ENCODE assay signal across 11 cellular contexts in genomic region chr22:37549704-37550059, GRCh38. TPM values are rescaled to one million over a fixed set of nuclear protein-coding genes. Genes with fewer than 3 reads are reported as not detected.
DNase-seq lines count a peak whose midpoint lies in the region; ATAC-seq and TF ChIP-seq lines count a peak whose summit lies in the region.
"Had no signal": no experiment of that assay in that cellular context is flagged by ENCODE, and none has a peak within 500 bp of the region (broad histone marks: within the 10 kb centered on the region; RNA-seq: fewer than 3 reads in every experiment).

No MANE protein-coding gene starts in this region.

- TF ChIP-seq POLR2A in gastroesophageal sphincter (IDR thresholded peaks at IDR 0.05), result no peak

- H3K9me3 ChIP-seq in hepatocyte (ENCODE audit: low read depth) (no peaks in the 10 kb centered on the region), gastroesophageal sphincter (no peaks in the 10 kb centered on the region)

- 50% methylated on average over 5 of the region's 5 CpGs for WGBS in hepatocyte (ENCODE audit: low lambda C conversion rate, missing lambda C conversion rate)
- no CpG with 5 or more reads among the region's 5 CpGs for WGBS in gastroesophageal sphincter (ENCODE audit: low coverage in 1 of 2), 2 donors

- TF ChIP-seq CTCF in hepatocyte (IDR thresholded peaks at IDR 0.05; ENCODE audit: poor library complexity) (no peak), gastroesophageal sphincter (IDR thresholded peaks at IDR 0.05) (peak in 2 of 4 experiments; percentile 16 to 35)

- H3K4me3 ChIP-seq in H7 (ENCODE audit: insufficient read depth, low read depth, low read length) (no peak overlapping the region), hepatocyte (no peak overlapping the region), gastroesophageal sphincter (no peak overlapping the region)
- H3K4me3 ChIP-seq: SK-N-MC had no signal

- DNase-seq in H7, result peak; percentile 65
- peak in 52 of 56 donors; percentile 38 to 92 (median 72) for DNase-seq in amygdala (lab: John Stamatoyannopoulos, UW)
- DNase-seq in hepatocyte (ENCODE audit: low spot score), result peak; percentile 64
- peak; percentile 38 for DNase-seq in retina
- no peak for DNase-seq in germinal center (ENCODE audit: low spot score)
- DNase-seq in NCI-H1930 (lab: John Stamatoyannopoulos, UW), result no peak
- DNase-seq in activated T-cell treated with anti-CD3 and anti-CD28 coated beads, Interleukin-2, amount 50 U/mL, for 1 hour, result no peak
- DNase-seq: stimulated activated CD4-positive, alpha-beta T cell treated with anti-CD3 and anti-CD28 coated beads, Interleukin-1b, Interleukin-23, amount 100 ng/mL, for 48 hours had no signal

- H3K4me2 ChIP-seq in hepatocyte, result no peak overlapping the region
- H3K4me2 ChIP-seq: KMS-11 had no signal

- H3K4me1 ChIP-seq in hepatocyte (ENCODE audit: insufficient read depth), result peaks cover 48% of the 10 kb centered on the region
- peaks cover 0 to 75% (median 25%) of the 10 kb centered on the region in 3 donors for H3K4me1 ChIP-seq in gastroesophageal sphincter

- TF ChIP-seq EP300 in gastroesophageal sphincter (IDR thresholded peaks at IDR 0.05), result no peak

- no peaks in the 10 kb centered on the region for H3K79me2 ChIP-seq in hepatocyte

- ATAC-seq in gastroesophageal sphincter, result no peak

- H3K9me2 ChIP-seq in hepatocyte (replicated peaks; ENCODE audit: insufficient read depth), result no peaks in the 10 kb centered on the region

- no peaks in the 10 kb centered on the region for H4K20me1 ChIP-seq in hepatocyte (ENCODE audit: insufficient read depth, poor library complexity, severe bottlenecking)

- H3K27ac ChIP-seq in hepatocyte, result no peak overlapping the region
- peak overlapping the region in 1 of 4 donors; percentile 17 for H3K27ac ChIP-seq in gastroesophageal sphincter
- H3K27ac ChIP-seq: KMS-11, SK-N-MC had no signal

- H3K36me3 ChIP-seq in H7 (replicated peaks; ENCODE audit: control insufficient read depth, insufficient read depth, low read length), result no peaks in the 10 kb centered on the region
- no peaks in the 10 kb centered on the region for H3K36me3 ChIP-seq in hepatocyte (replicated peaks; ENCODE audit: insufficient read depth, low read depth)
- H3K36me3 ChIP-seq in gastroesophageal sphincter, result no peaks in the 10 kb centered on the region

- H2AFZ ChIP-seq in hepatocyte, result no peak overlapping the region

- no peaks in the 10 kb centered on the region for H3K27me3 ChIP-seq in H7 (ENCODE audit: control insufficient read depth, insufficient read depth, low read length)
- no peaks in the 10 kb centered on the region for H3K27me3 ChIP-seq in hepatocyte
- peaks cover 12% of the 10 kb centered on the region for H3K27me3 ChIP-seq in gastroesophageal sphincter

RNA-seq across cellular contexts. Expression of gene CDC42EP1, which starts 10.6 kb away (rescaled TPM):
- 13.3 and 22.5 TPM in 2 replicates for total RNA-seq in H7 (2014; rRNA removed; shearing (Covaris generic))
- total RNA-seq in hepatocyte, result 31.4 and 34.6 TPM in 2 replicates
- 146 and 149 TPM in 2 replicates for polyA plus RNA-seq in hepatocyte
- total RNA-seq in gastroesophageal sphincter, result 10 to 100 TPM; 19.0 to 37.7 (median 27.4) TPM

RNA-seq across cellular contexts. Expression of gene LGALS2, which starts 30.2 kb away (rescaled TPM):
- not detected in 2 replicates for total RNA-seq in H7 (2014; rRNA removed; shearing (Covaris generic))
- total RNA-seq in hepatocyte (60.1 and 80.9 TPM in 2 replicates), gastroesophageal sphincter (not detected)
- 115 and 125 TPM in 2 replicates for polyA plus RNA-seq in hepatocyte

RNA-seq across cellular contexts. Expression of gene CARD10, which starts 30.5 kb away (rescaled TPM):
- 16.5 and 18.4 TPM in 2 replicates for total RNA-seq in H7 (2014; rRNA removed; shearing (Covaris generic))
- total RNA-seq in hepatocyte (19.1 and 23.4 TPM in 2 replicates), gastroesophageal sphincter (10 to 100 TPM in 2 of 4 donors, 1 to 10 TPM in 2; 4.0 to 14.0 (median 9.9) TPM)
- polyA plus RNA-seq in hepatocyte, result 28.7 and 31.2 TPM in 2 replicates

RNA-seq across cellular contexts. Expression of gene GGA1, which starts 59.0 kb away (rescaled TPM):
- total RNA-seq in H7 (2014; rRNA removed; shearing (Covaris generic)), result 67.9 and 98.6 TPM in 2 replicates
- 25.5 and 30.2 TPM in 2 replicates for total RNA-seq in hepatocyte
- 51.5 and 75.3 TPM in 2 replicates for polyA plus RNA-seq in hepatocyte
- total RNA-seq in gastroesophageal sphincter, result 10 to 100 TPM; 37.8 to 46.5 (median 39.1) TPM

Comparison
In these comparisons a context has a peak if more than half of its experiments do, and no peak if none do; other contexts are left out.
1. DNase-seq: peak in H7 (single experiment), amygdala (52 of 56), hepatocyte (single experiment) and retina (single experiment); none in germinal center (single experiment), NCI-H1930 (0 of 2) and activated T-cell treated with anti-CD3 and anti-CD28 coated beads, Interleukin-2, amount 50 U/mL, for 1 hour (single experiment).
2. RNA of gene LGALS2, which starts 30.2 kb away (total RNA-seq): 60.1 to 80.9 TPM in hepatocyte; not detected in H7 and not detected in gastroesophageal sphincter; every median in the first group is over 10 times any median in the second.